ENCODE assay signal across 2 cellular contexts in genomic region chr11:78763664-78764063, GRCh38.
TF ChIP-seq lines count a peak whose summit lies in the region.

No MANE protein-coding gene starts in this region.

TF ChIP-seq in WTC11, 78 proteins besides CTCF, POLR2A, EP300 and RAD21 (continued from another document):
- TF ChIP-seq, protein P1, sequence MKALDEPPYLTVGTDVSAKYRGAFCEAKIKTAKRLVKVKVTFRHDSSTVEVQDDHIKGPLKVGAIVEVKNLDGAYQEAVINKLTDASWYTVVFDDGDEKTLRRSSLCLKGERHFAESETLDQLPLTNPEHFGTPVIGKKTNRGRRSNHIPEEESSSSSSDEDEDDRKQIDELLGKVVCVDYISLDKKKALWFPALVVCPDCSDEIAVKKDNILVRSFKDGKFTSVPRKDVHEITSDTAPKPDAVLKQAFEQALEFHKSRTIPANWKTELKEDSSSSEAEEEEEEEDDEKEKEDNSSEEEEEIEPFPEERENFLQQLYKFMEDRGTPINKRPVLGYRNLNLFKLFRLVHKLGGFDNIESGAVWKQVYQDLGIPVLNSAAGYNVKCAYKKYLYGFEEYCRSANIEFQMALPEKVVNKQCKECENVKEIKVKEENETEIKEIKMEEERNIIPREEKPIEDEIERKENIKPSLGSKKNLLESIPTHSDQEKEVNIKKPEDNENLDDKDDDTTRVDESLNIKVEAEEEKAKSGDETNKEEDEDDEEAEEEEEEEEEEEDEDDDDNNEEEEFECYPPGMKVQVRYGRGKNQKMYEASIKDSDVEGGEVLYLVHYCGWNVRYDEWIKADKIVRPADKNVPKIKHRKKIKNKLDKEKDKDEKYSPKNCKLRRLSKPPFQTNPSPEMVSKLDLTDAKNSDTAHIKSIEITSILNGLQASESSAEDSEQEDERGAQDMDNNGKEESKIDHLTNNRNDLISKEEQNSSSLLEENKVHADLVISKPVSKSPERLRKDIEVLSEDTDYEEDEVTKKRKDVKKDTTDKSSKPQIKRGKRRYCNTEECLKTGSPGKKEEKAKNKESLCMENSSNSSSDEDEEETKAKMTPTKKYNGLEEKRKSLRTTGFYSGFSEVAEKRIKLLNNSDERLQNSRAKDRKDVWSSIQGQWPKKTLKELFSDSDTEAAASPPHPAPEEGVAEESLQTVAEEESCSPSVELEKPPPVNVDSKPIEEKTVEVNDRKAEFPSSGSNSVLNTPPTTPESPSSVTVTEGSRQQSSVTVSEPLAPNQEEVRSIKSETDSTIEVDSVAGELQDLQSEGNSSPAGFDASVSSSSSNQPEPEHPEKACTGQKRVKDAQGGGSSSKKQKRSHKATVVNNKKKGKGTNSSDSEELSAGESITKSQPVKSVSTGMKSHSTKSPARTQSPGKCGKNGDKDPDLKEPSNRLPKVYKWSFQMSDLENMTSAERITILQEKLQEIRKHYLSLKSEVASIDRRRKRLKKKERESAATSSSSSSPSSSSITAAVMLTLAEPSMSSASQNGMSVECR (CRISPR knock-in tag; IDR thresholded peaks at IDR 0.05; ENCODE audit: borderline replicate concordance), result no peak
- TF ChIP-seq NFATC4 (CRISPR knock-in tag; IDR thresholded peaks at IDR 0.05), result no peak
- TF ChIP-seq SMAD4 (CRISPR knock-in tag; IDR thresholded peaks at IDR 0.05), result no peak
- TF ChIP-seq, protein P2, sequence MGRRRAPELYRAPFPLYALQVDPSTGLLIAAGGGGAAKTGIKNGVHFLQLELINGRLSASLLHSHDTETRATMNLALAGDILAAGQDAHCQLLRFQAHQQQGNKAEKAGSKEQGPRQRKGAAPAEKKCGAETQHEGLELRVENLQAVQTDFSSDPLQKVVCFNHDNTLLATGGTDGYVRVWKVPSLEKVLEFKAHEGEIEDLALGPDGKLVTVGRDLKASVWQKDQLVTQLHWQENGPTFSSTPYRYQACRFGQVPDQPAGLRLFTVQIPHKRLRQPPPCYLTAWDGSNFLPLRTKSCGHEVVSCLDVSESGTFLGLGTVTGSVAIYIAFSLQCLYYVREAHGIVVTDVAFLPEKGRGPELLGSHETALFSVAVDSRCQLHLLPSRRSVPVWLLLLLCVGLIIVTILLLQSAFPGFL (CRISPR knock-in tag; IDR thresholded peaks at IDR 0.05; ENCODE audit: borderline replicate concordance), result no peak
- no peak for TF ChIP-seq ZNF671 (CRISPR knock-in tag; IDR thresholded peaks at IDR 0.05)
- TF ChIP-seq TEAD4 (CRISPR knock-in tag; IDR thresholded peaks at IDR 0.05), result no peak

TF ChIP-seq in H1, 55 proteins besides CTCF, POLR2A, EP300 and RAD21 (continued from another document):
- TF ChIP-seq BACH1 (IDR thresholded peaks at IDR 0.05; ENCODE audit: low read length), result no peak
- TF ChIP-seq CHD1 (IDR thresholded peaks at IDR 0.05; ENCODE audit: low read depth, low read length), result no peak
- TF ChIP-seq CREB1 (IDR thresholded peaks at IDR 0.05), result no peak
- no peak for TF ChIP-seq YY1 (IDR thresholded peaks at IDR 0.05; ENCODE audit: low read depth, low read length)
- TF ChIP-seq GTF2F1 (IDR thresholded peaks at IDR 0.05; ENCODE audit: borderline replicate concordance, low read depth, low read length), result no peak
- no peak for TF ChIP-seq SRF (IDR thresholded peaks at IDR 0.05; ENCODE audit: low read depth, low read length)
- TF ChIP-seq ATF2 (IDR thresholded peaks at IDR 0.05; ENCODE audit: low read length), result no peak
- TF ChIP-seq HDAC6 (IDR thresholded peaks at IDR 0.05; ENCODE audit: low read depth, low read length), result no peak
- no peak for TF ChIP-seq TBP (IDR thresholded peaks at IDR 0.05; ENCODE audit: low read depth, low read length)
- no peak for TF ChIP-seq CHD7 (IDR thresholded peaks at IDR 0.05; ENCODE audit: insufficient replicate concordance, low read length)
